Comparison of ENCODE assay signal across 8 cellular contexts in genomic region chr6:106223300-106223930, GRCh38.
DNase-seq lines count a peak whose midpoint lies in the region; ATAC-seq and TF ChIP-seq lines count a peak whose summit lies in the region.

No MANE protein-coding gene starts in this region.

- H3K79me2 ChIP-seq in KMS-11 (ENCODE audit: insufficient read depth, low read depth) = peaks cover 26% of the 10 kb centered on the region

- H3K4me3 ChIP-seq in KMS-11 (IDR thresholded peaks at IDR 0.05; ENCODE audit: insufficient read depth, low read depth, low read length) = no peak overlapping the region
- H3K4me3 ChIP-seq in RWPE2 (ENCODE audit: severe bottlenecking) = no peak overlapping the region

- no peaks in the 10 kb centered on the region for H3K27me3 Mint-ChIP-seq in activated T-helper 2 cell treated with anti-CD3 and anti-CD28 coated beads, Interferon-gamma antibody, Interleukin-2, Interleukin-4, amounts not matched to agents 10 μg/mL and 5 μg/mL and 100 μg/mL, durations not matched to agents 14 hours and 24 hours and 36 hours (ENCODE audit: low read depth)

- H3K4me1 ChIP-seq in KMS-11 (ENCODE audit: low read depth, poor library complexity, severe bottlenecking) (peaks cover 52% of the 10 kb centered on the region), RWPE2 (ENCODE audit: insufficient read depth, poor library complexity, severe bottlenecking) (peaks cover 9% of the 10 kb centered on the region)

- in situ Hi-C loops in ACHN (cut with HindIII; ENCODE audit: low pct_ligation_motif_present, low pct_unique_long_range_greater_than_20kb, low sequenced_read_pairs) = no loop called here

- intact Hi-C loops in activated T-helper 2 cell treated with anti-CD3 and anti-CD28 coated beads, Interferon-gamma antibody, Interleukin-2, Interleukin-4, amounts not matched to agents 10 μg/mL and 5 μg/mL and 100 μg/mL, durations not matched to agents 14 hours and 24 hours and 36 hours (cut with micrococcal nuclease) = loop anchor here (1.0 to 10.0 kb wide), 10 partner anchors 35 to 739 kb away; no protein-coding TSS in a partner anchor

- no peak overlapping the region for H3K27ac Mint-ChIP-seq in activated T-helper 2 cell treated with anti-CD3 and anti-CD28 coated beads, Interferon-gamma antibody, Interleukin-2, Interleukin-4, amounts not matched to agents 10 μg/mL and 5 μg/mL and 100 μg/mL, durations not matched to agents 14 hours and 24 hours and 36 hours

- peaks cover 22% of the 10 kb centered on the region for H3K36me3 Mint-ChIP-seq in activated T-helper 2 cell treated with anti-CD3 and anti-CD28 coated beads, Interferon-gamma antibody, Interleukin-2, Interleukin-4, amounts not matched to agents 10 μg/mL and 5 μg/mL and 100 μg/mL, durations not matched to agents 14 hours and 24 hours and 36 hours (ENCODE audit: low read depth)

- peak overlapping the region; percentile 47; the same call in 1 of the 2 replicates for H3K4me2 ChIP-seq in KMS-11

- no peaks in the 10 kb centered on the region for H3K9me3 Mint-ChIP-seq in activated T-helper 2 cell treated with anti-CD3 and anti-CD28 coated beads, Interferon-gamma antibody, Interleukin-2, Interleukin-4, amounts not matched to agents 10 μg/mL and 5 μg/mL and 100 μg/mL, durations not matched to agents 14 hours and 24 hours and 36 hours

- H3K4me1 Mint-ChIP-seq in activated T-helper 2 cell treated with anti-CD3 and anti-CD28 coated beads, Interferon-gamma antibody, Interleukin-2, Interleukin-4, amounts not matched to agents 10 μg/mL and 5 μg/mL and 100 μg/mL, durations not matched to agents 14 hours and 24 hours and 36 hours (ENCODE audit: low read depth) = peaks cover 44% of the 10 kb centered on the region

- H3K9ac ChIP-seq in KMS-11 = no peak overlapping the region

- ATAC-seq in GM18498 (IDR thresholded peaks at IDR 0.05; ENCODE audit: unreplicated experiment) (peak; percentile 61), RWPE2 (ENCODE audit: low read depth) (peak; percentile 79), HG02840 (IDR thresholded peaks at IDR 0.05; ENCODE audit: low FRiP score, unreplicated experiment) (no peak)

- TF ChIP-seq CTCF in KMS-11 (conservative IDR thresholded peaks at IDR 0.05; ENCODE audit: low read depth, low read length) (peak; percentile 75), RWPE2 (IDR thresholded peaks at IDR 0.05; ENCODE audit: poor library complexity, severe bottlenecking) (peak; percentile 92)

- DNase-seq in ACHN (peak; percentile 64), RWPE2 (ENCODE audit: low spot score) (no peak), globus pallidus (ENCODE audit: low spot score) (peak; percentile 53), pulmonary artery endothelial cell (ENCODE audit: low read depth, low spot score) (peak; percentile 10)
- peak; percentile 48 for DNase-seq in activated T-helper 2 cell treated with anti-CD3 and anti-CD28 coated beads, Interferon-gamma antibody, Interleukin-2, Interleukin-4, amounts not matched to agents 10 μg/mL and 5 μg/mL and 100 μg/mL, durations not matched to agents 14 hours and 24 hours and 36 hours (ENCODE audit: low spot score)

- H2AFZ ChIP-seq in KMS-11 (ENCODE audit: low read depth) = no peak overlapping the region

- H3K4me3 Mint-ChIP-seq in activated T-helper 2 cell treated with anti-CD3 and anti-CD28 coated beads, Interferon-gamma antibody, Interleukin-2, Interleukin-4, amounts not matched to agents 10 μg/mL and 5 μg/mL and 100 μg/mL, durations not matched to agents 14 hours and 24 hours and 36 hours (ENCODE audit: low read depth) = no peak overlapping the region

- H3K27me3 ChIP-seq in KMS-11 (ENCODE audit: insufficient read depth, low read depth) (no peaks in the 10 kb centered on the region), RWPE2 (ENCODE audit: insufficient read depth, poor library complexity, severe bottlenecking) (no peaks in the 10 kb centered on the region)

- no peaks in the 10 kb centered on the region for H4K20me1 ChIP-seq in KMS-11 (ENCODE audit: insufficient read depth)

- no peaks in the 10 kb centered on the region for H3K36me3 ChIP-seq in KMS-11 (ENCODE audit: insufficient read depth)
- H3K36me3 ChIP-seq in RWPE2 (ENCODE audit: low read depth) = no peaks in the 10 kb centered on the region; the same call in 1 of the 2 replicates

- H3K27ac ChIP-seq in KMS-11 = no peak overlapping the region
- no peak overlapping the region for H3K27ac ChIP-seq in RWPE2 (ENCODE audit: poor library complexity, severe bottlenecking)

- H3K9me3 ChIP-seq in RWPE2 (ENCODE audit: severe bottlenecking) = no peaks in the 10 kb centered on the region
